ENCODE assay signal across 31 cellular contexts in the genomic region with DNA sequence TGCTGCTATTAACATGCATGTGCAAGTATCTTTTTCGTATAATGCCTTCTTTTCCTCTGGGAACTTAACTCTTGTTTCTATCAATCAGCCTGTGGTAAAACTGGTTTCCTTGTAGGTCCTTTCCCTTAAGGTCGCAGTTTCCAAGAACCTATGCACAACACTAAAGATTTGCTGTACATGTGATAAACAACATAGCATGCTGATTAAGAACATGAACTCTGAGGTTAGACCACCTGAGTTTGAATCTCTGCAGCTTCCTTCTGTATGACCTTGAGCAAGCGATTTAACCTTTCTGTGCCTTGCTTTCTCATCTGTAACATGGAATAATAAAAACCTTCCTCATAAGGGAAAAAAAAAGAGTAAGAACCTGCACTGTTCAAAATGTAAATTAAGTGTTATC.
DNase-seq lines count a peak whose midpoint lies in the region; ATAC-seq and TF ChIP-seq lines count a peak whose summit lies in the region.
"Had no signal": no experiment of that assay in that cellular context is flagged by ENCODE, and none has a peak within 500 bp of the region (broad histone marks: within the 10 kb centered on the region; RNA-seq: fewer than 3 reads in every experiment).

No MANE protein-coding gene starts in this region.

- H3K9me3 ChIP-seq in left ventricle myocardium inferior (replicated peaks) = no peaks in the 10 kb centered on the region
- H3K9me3 ChIP-seq: A549; BE2C; BLaER1; BLaER1 treated with 17β-estradiol and CSF1 and Interleukin-3, amounts not matched to agents 10 nM and 100 nM; Caco-2 had no signal

- no peak for TF ChIP-seq CTCF in left ventricle myocardium inferior (IDR thresholded peaks at IDR 0.05; ENCODE audit: borderline replicate concordance)

- no peaks in the 10 kb centered on the region for H3K9me3 Mint-ChIP-seq in stimulated activated effector memory CD8-positive, alpha-beta T cell treated with anti-CD3 and anti-CD28 coated beads, Interleukin-12 subunit alpha, Interleukin-12 subunit beta, amount 100 ng/mL, for 72 hours
- H3K9me3 Mint-ChIP-seq: CD4-positive, alpha-beta T cell; CD8-positive, alpha-beta T cell had no signal

- H3K4me1 Mint-ChIP-seq in stimulated activated effector memory CD8-positive, alpha-beta T cell treated with anti-CD3 and anti-CD28 coated beads, Interleukin-12 subunit alpha, Interleukin-12 subunit beta, amount 100 ng/mL, for 72 hours = no peaks in the 10 kb centered on the region
- H3K4me1 Mint-ChIP-seq: B cell; CD14-positive monocyte; CD4-positive, alpha-beta memory T cell; CD4-positive, CD25-positive, alpha-beta regulatory T cell; CD8-positive, alpha-beta memory T cell had no signal

- no peaks in the 10 kb centered on the region for H3K27me3 ChIP-seq in left ventricle myocardium inferior (ENCODE audit: low read depth)
- H3K27me3 ChIP-seq: BE2C; BLaER1; BLaER1 treated with 17β-estradiol and CSF1 and Interleukin-3, amounts not matched to agents 10 nM and 100 nM had no signal

- H3K36me3 ChIP-seq in left ventricle myocardium inferior = no peaks in the 10 kb centered on the region
- H3K36me3 ChIP-seq: BE2C; BLaER1; BLaER1 treated with 17β-estradiol and CSF1 and Interleukin-3, amounts not matched to agents 10 nM and 100 nM had no signal

- peaks cover 100% of the 10 kb centered on the region for H3K4me1 ChIP-seq in left ventricle myocardium inferior
- H3K4me1 ChIP-seq: A549; BE2C; BLaER1; BLaER1 treated with 17β-estradiol and CSF1 and Interleukin-3, amounts not matched to agents 10 nM and 100 nM; Caco-2 had no signal

- no peak overlapping the region for H3K4me3 Mint-ChIP-seq in stimulated activated effector memory CD8-positive, alpha-beta T cell treated with anti-CD3 and anti-CD28 coated beads, Interleukin-12 subunit alpha, Interleukin-12 subunit beta, amount 100 ng/mL, for 72 hours
- H3K4me3 Mint-ChIP-seq: B cell; CD14-positive monocyte; CD4-positive, alpha-beta memory T cell; CD4-positive, alpha-beta T cell; CD4-positive, CD25-positive, alpha-beta regulatory T cell; CD8-positive, alpha-beta memory T cell; CD8-positive, alpha-beta T cell had no signal

- ATAC-seq in Right ventricle myocardium superior (ENCODE audit: poor library complexity) (no peak), HG03571 (IDR thresholded peaks at IDR 0.05; ENCODE audit: unreplicated experiment) (no peak)
- peak; percentile 48 for ATAC-seq in stimulated activated effector memory CD8-positive, alpha-beta T cell treated with anti-CD3 and anti-CD28 coated beads, Interleukin-12 subunit alpha, Interleukin-12 subunit beta, amount 100 ng/mL, for 72 hours
- ATAC-seq: A549; CD8-positive, alpha-beta T cell had no signal

- peak overlapping the region; percentile 49 for H3K27ac ChIP-seq in left ventricle myocardium inferior (replicated peaks)
- H3K27ac ChIP-seq: 22Rv1; A549; BLaER1; BLaER1 treated with 17β-estradiol and CSF1 and Interleukin-3, amounts not matched to agents 10 nM and 100 nM; C4-2B had no signal

- H3K36me3 Mint-ChIP-seq in stimulated activated effector memory CD8-positive, alpha-beta T cell treated with anti-CD3 and anti-CD28 coated beads, Interleukin-12 subunit alpha, Interleukin-12 subunit beta, amount 100 ng/mL, for 72 hours = no peaks in the 10 kb centered on the region
- H3K36me3 Mint-ChIP-seq: CD14-positive monocyte; CD4-positive, alpha-beta memory T cell; CD4-positive, CD25-positive, alpha-beta regulatory T cell; CD8-positive, alpha-beta memory T cell; CD8-positive, alpha-beta T cell had no signal

- intact Hi-C loops in left ventricle myocardium inferior (cut with micrococcal nuclease) = no loop called here
- intact Hi-C loops in Right ventricle myocardium superior (cut with DNase I) = no loop called here

- no peak overlapping the region for H3K27ac Mint-ChIP-seq in stimulated activated effector memory CD8-positive, alpha-beta T cell treated with anti-CD3 and anti-CD28 coated beads, Interleukin-12 subunit alpha, Interleukin-12 subunit beta, amount 100 ng/mL, for 72 hours
- H3K27ac Mint-ChIP-seq: B cell; CD14-positive monocyte; CD4-positive, alpha-beta memory T cell; CD4-positive, alpha-beta T cell; CD4-positive, CD25-positive, alpha-beta regulatory T cell; CD8-positive, alpha-beta memory T cell; CD8-positive, alpha-beta T cell had no signal

- no peak overlapping the region for H3K4me3 ChIP-seq in left ventricle myocardium inferior
- H3K4me3 ChIP-seq: A549; BLaER1; BLaER1 treated with 17β-estradiol and CSF1 and Interleukin-3, amounts not matched to agents 10 nM and 100 nM had no signal

- DNase-seq in left ventricle myocardium inferior = no peak
- DNase-seq in Right ventricle myocardium superior = no peak
- no peak for DNase-seq in stimulated activated effector memory CD8-positive, alpha-beta T cell treated with anti-CD3 and anti-CD28 coated beads, Interleukin-12 subunit alpha, Interleukin-12 subunit beta, amount 100 ng/mL, for 72 hours (ENCODE audit: low spot score in 2 of 2)
- DNase-seq: 8988T; ACHN; AML-193; BE2C; C1 segment of cervical spinal cord; Caco-2; Calu3; CD4-positive, alpha-beta memory T cell; CD4-positive, alpha-beta T cell; CD4-positive, CD25-positive, alpha-beta regulatory T cell; CD8-positive, alpha-beta memory T cell; CD8-positive, alpha-beta T cell; COR-L47; DMS 273 treated with DMSO at 0.1 percent for 48 hours; DMS153; DMS53; DMS79; DMS79 treated with DMSO at 0.1 percent for 48 hours; DND-41; EL had no signal
